In the genomic region with DNA sequence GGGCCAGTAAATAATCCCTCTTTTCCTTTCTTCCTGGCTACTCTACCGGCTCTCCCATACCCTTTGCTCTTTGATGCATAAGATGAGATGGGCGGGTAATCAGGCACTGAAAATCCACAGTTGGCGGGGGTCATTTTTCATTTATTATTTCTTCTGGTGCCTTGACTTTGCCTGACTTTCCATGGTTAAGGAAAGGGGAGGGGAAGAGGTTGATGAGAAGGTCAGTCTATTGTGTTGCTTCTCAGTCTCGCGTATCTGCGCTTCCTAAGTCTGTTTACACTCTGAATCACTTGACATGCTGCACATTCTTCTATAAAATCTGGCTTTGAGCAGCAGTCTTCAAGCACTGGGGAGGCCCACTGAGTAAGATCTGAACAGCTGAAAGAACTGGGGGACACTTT, we compare ENCODE assay signal across 12 cellular contexts.
A peak's percentile ranks its signal among the peaks of the same experiment; 100 is the strongest.
DNase-seq lines count a peak whose midpoint lies in the region; ATAC-seq and TF ChIP-seq lines count a peak whose summit lies in the region.
"Had no signal": no experiment of that assay in that cellular context is flagged by ENCODE, and none has a peak within 500 bp of the region (broad histone marks: within the 10 kb centered on the region; RNA-seq: fewer than 3 reads in every experiment).

No MANE protein-coding gene starts in this region.

- H3K9ac ChIP-seq in fibroblast of lung (ENCODE audit: insufficient read depth, low read length), result no peak overlapping the region
- no peak overlapping the region for H3K9ac ChIP-seq in neuronal stem cell (ENCODE audit: low read depth, low read length, poor library complexity)

- H4K91ac ChIP-seq in neuronal stem cell (ENCODE audit: low read depth, low read length, poor library complexity), result no peak overlapping the region

- no peak overlapping the region for H3K14ac ChIP-seq in neuronal stem cell (ENCODE audit: low read length)

- H3K79me1 ChIP-seq in neuronal stem cell (ENCODE audit: low read depth, low read length), result peaks cover 2% of the 10 kb centered on the region

- no peak overlapping the region for H2AK5ac ChIP-seq in neuronal stem cell (ENCODE audit: low read depth, low read length)

- peaks cover under 1 to 6% (median 4%) of the 10 kb centered on the region in 7 donors for H3K9me3 Mint-ChIP-seq in CD14-positive monocyte

- H3K4me3 ChIP-seq in PC-9 (no peak overlapping the region), fibroblast of lung (replicated peaks in 1 of 4; ENCODE audit: control extremely low read depth in 1 of 4, insufficient read depth in 1 of 4, low read depth in 3 of 4, low read length in 4 of 4) (no peak overlapping the region), neuronal stem cell (ENCODE audit: low read length in 2 of 2) (no peak overlapping the region)
- H3K4me3 ChIP-seq: heart left ventricle had no signal

- H4K20me1 ChIP-seq in PC-9 (ENCODE audit: insufficient read depth) (no peaks in the 10 kb centered on the region), fibroblast of lung (ENCODE audit: control insufficient read depth, extremely low read depth, insufficient read depth, low read length) (no peaks in the 10 kb centered on the region)

- no peak overlapping the region for H3K18ac ChIP-seq in neuronal stem cell (ENCODE audit: low read length)

- H2BK120ac ChIP-seq in neuronal stem cell (ENCODE audit: low read depth, low read length), result no peak overlapping the region

- H2AFZ ChIP-seq in PC-9 (peak overlapping the region; percentile 52; the same call in 1 of the 2 replicates), fibroblast of lung (ENCODE audit: low read length) (no peak overlapping the region), neuronal stem cell (ENCODE audit: low read length) (peak overlapping the region; percentile 5)

- H3K27me3 Mint-ChIP-seq in CD14-positive monocyte (ENCODE audit: low read depth in 3 of 3), result peaks cover 0 to 2% (median 0%) of the 10 kb centered on the region in 3 donors

- H3K4me1 Mint-ChIP-seq in CD14-positive monocyte, result no peaks in the 10 kb centered on the region

- 0 out of 2 replicates have a peak overlapping the region, but pooled peaks have one; percentile 16 for H3K4me2 ChIP-seq in PC-9
- no peak overlapping the region for H3K4me2 ChIP-seq in fibroblast of lung (ENCODE audit: extremely low read depth, insufficient read depth, low read length)
- peak overlapping the region; percentile 30 for H3K4me2 ChIP-seq in neuronal stem cell (ENCODE audit: insufficient read depth, low read length, poor library complexity, severe bottlenecking)

- H2BK5ac ChIP-seq in neuronal stem cell (ENCODE audit: low read length), result no peak overlapping the region

- H3K27me3 ChIP-seq in PC-9 (ENCODE audit: insufficient read depth, low read depth) (no peaks in the 10 kb centered on the region), fibroblast of lung (ENCODE audit: control insufficient read depth, insufficient read depth, low read length) (no peaks in the 10 kb centered on the region), neuronal stem cell (ENCODE audit: control insufficient read depth in 3 of 3, insufficient read depth in 3 of 3, low read depth in 1 of 3, low read length in 3 of 3) (no peaks in the 10 kb centered on the region)
- H3K27me3 ChIP-seq: heart left ventricle had no signal

- H3F3A ChIP-seq in PC-9 (ENCODE audit: insufficient read depth, low read depth), result no peaks in the 10 kb centered on the region

- intact Hi-C loops in PC-9 (cut with micrococcal nuclease; ENCODE audit: unreplicated experiment), result no loop called here
- intact Hi-C loops in CD14-positive monocyte (cut with micrococcal nuclease), result no loop called here

- no peaks in the 10 kb centered on the region; the same call in none of the 2 replicates for H3K9me2 ChIP-seq in PC-9 (ENCODE audit: insufficient read depth)

- H3K23ac ChIP-seq in neuronal stem cell (ENCODE audit: low read depth, low read length, poor library complexity), result no peak overlapping the region

- DNase-seq in Daoy (ENCODE audit: low read depth) (peak; percentile 62), PC-9 (peak; percentile 22 to 50), fibroblast of lung (ENCODE audit: low read depth in 2 of 2) (peak; percentile 49 to 93), neuronal stem cell (ENCODE audit: low spot score) (peak; percentile 24), CD14-positive monocyte (ENCODE audit: low spot score) (no peak)
- DNase-seq: amygdala, COR-L47, NCI-H2081 had no signal

- no peaks in the 10 kb centered on the region for H3K79me2 ChIP-seq in PC-9 (ENCODE audit: low read depth)
- H3K79me2 ChIP-seq in fibroblast of lung (ENCODE audit: control insufficient read depth, insufficient read depth, low read length), result no peaks in the 10 kb centered on the region

- no peak for ATAC-seq in HG03442 (IDR thresholded peaks at IDR 0.05; ENCODE audit: unreplicated experiment)
- no peak for ATAC-seq in GM21717 (IDR thresholded peaks at IDR 0.05; ENCODE audit: unreplicated experiment)
- ATAC-seq in HG02870 (IDR thresholded peaks at IDR 0.05; ENCODE audit: unreplicated experiment), result no peak

- no peaks in the 10 kb centered on the region; the same call in 1 of the 2 replicates for H3K9me3 ChIP-seq in PC-9 (ENCODE audit: insufficient read depth, low read depth)
- H3K9me3 ChIP-seq in fibroblast of lung (ENCODE audit: control insufficient read depth, insufficient read depth, low read depth, low read length), result no peaks in the 10 kb centered on the region
- H3K9me3 ChIP-seq in neuronal stem cell (replicated peaks in 1 of 2; ENCODE audit: control insufficient read depth in 2 of 2, insufficient read depth in 1 of 2, low read depth in 1 of 2, low read length in 2 of 2), result peaks cover 0 to 3% of the 10 kb centered on the region in 2 donors
- H3K9me3 ChIP-seq: heart left ventricle had no signal

- peaks cover 5% of the 10 kb centered on the region; the same call in 1 of the 2 replicates for H3K4me1 ChIP-seq in PC-9 (replicated peaks; ENCODE audit: insufficient read depth)
- no peaks in the 10 kb centered on the region for H3K4me1 ChIP-seq in fibroblast of lung (ENCODE audit: control insufficient read depth, extremely low read depth, insufficient read depth, low read length)
- peaks cover 13 to 26% of the 10 kb centered on the region in 2 donors for H3K4me1 ChIP-seq in neuronal stem cell (ENCODE audit: control insufficient read depth in 2 of 2, insufficient read depth in 1 of 2, low read depth in 1 of 2, low read length in 2 of 2)

- H3K27ac ChIP-seq in PC-9 (no peak overlapping the region), fibroblast of lung (ENCODE audit: insufficient read depth, low read length) (no peak overlapping the region), neuronal stem cell (replicated peaks; ENCODE audit: low read length) (no peak overlapping the region)

- no peak overlapping the region for H3K4me3 Mint-ChIP-seq in CD14-positive monocyte

- H2BK15ac ChIP-seq in neuronal stem cell (ENCODE audit: low read length), result no peak overlapping the region

- WGBS in neuronal stem cell (ENCODE audit: extremely low coverage in 2 of 2, insufficient read length in 2 of 2, insufficient replicate concordance in 1 of 2), 2 donors, result no CpG with 5 or more reads among the region's 6 CpGs

- no peak overlapping the region for H4K8ac ChIP-seq in neuronal stem cell (ENCODE audit: low read depth, low read length)

- no peak overlapping the region for H2BK12ac ChIP-seq in neuronal stem cell (ENCODE audit: low read length)

- no peak overlapping the region for H3K27ac Mint-ChIP-seq in CD14-positive monocyte

- no TSS peak for BruUV-seq in PC-9 (replicated peaks; lab: Mats Ljungman, UMichigan)

- H3K4ac ChIP-seq in neuronal stem cell (ENCODE audit: low read length), result no peak overlapping the region

- no peaks in the 10 kb centered on the region for H3K36me3 Mint-ChIP-seq in CD14-positive monocyte

- POLR2A ChIA-PET in PC-9 (lab: Charles Lee; ENCODE audit: unreplicated experiment), result no interaction called here

- CTCF ChIA-PET in PC-9 (lab: Charles Lee), result no interaction called here

- H3K36me3 ChIP-seq in PC-9 (ENCODE audit: low read depth) (no peaks in the 10 kb centered on the region), fibroblast of lung (ENCODE audit: control insufficient read depth, insufficient read depth, low read length) (no peaks in the 10 kb centered on the region), neuronal stem cell (replicated peaks in 1 of 2; ENCODE audit: control insufficient read depth in 2 of 2, insufficient read depth in 2 of 2, low read length in 2 of 2) (no peaks in the 10 kb centered on the region)
- H3K36me3 ChIP-seq: heart left ventricle had no signal

- no peak for TF ChIP-seq CTCF in PC-9 (conservative IDR thresholded peaks at IDR 0.05)
- no peak for TF ChIP-seq CTCF in fibroblast of lung (conservative IDR thresholded peaks at IDR 0.05 in 1 of 2, IDR thresholded peaks at IDR 0.05 in 1 of 2; ENCODE audit: low read depth in 1 of 2, low read length in 2 of 2)
- no peak for TF ChIP-seq CTCF in CD14-positive monocyte (IDR thresholded peaks at IDR 0.05)
